9 cellular contexts compared by ENCODE assay signal in genomic region chr19:17512574-17512939, GRCh38. TPM values are rescaled to one million over a fixed set of nuclear protein-coding genes. Genes with fewer than 3 reads are reported as not detected.
DNase-seq lines count a peak whose midpoint lies in the region; ATAC-seq and TF ChIP-seq lines count a peak whose summit lies in the region.
"Had no signal": no experiment of that assay in that cellular context is flagged by ENCODE, and none has a peak within 500 bp of the region (broad histone marks: within the 10 kb centered on the region; RNA-seq: fewer than 3 reads in every experiment).

No MANE protein-coding gene starts in this region.

- WGBS in heart left ventricle, 4 donors = 44 to 58% (median 53%) methylated on average over 9 of the region's 9 CpGs

- in situ Hi-C loops in astrocyte of the cerebellum (cut with HindIII; ENCODE audit: low sequenced_read_pairs) = no loop called here

- H3K27ac ChIP-seq in heart left ventricle = peak overlapping the region in 11 of 12 donors; percentile 98 to 100 (median 99)
- H3K27ac ChIP-seq in lower lobe of right lung = peak overlapping the region; percentile 99
- H3K27ac ChIP-seq in upper lobe of right lung = peak overlapping the region; percentile 97

- H3K27me3 ChIP-seq in heart left ventricle (no peaks in the 10 kb centered on the region), lower lobe of right lung (ENCODE audit: low read depth) (no peaks in the 10 kb centered on the region), upper lobe of right lung (no peaks in the 10 kb centered on the region)

- DNase-seq in heart left ventricle (no peak), left ventricle myocardium superior (no peak), astrocyte of the cerebellum (ENCODE audit: low read depth) (no peak), lower lobe of right lung (no peak), upper lobe of right lung (no peak), COLO829 (ENCODE audit: low spot score) (no peak), NCI-H187 (lab: John Stamatoyannopoulos, UW) (no peak)
- DNase-seq in stimulated activated CD4-positive, alpha-beta T cell treated with anti-CD3 and anti-CD28 coated beads, Interleukin-4, amount 100 ng/mL, for 24 hours = no peak

- TF ChIP-seq POLR2A in heart left ventricle (IDR thresholded peaks at IDR 0.05) = no peak

- H3K4me3 ChIP-seq in heart left ventricle (peak overlapping the region; percentile 69 to 100 (median 88)), astrocyte of the cerebellum (ENCODE audit: low read depth, low read length) (peak overlapping the region; percentile 79), lower lobe of right lung (peak overlapping the region; percentile 94), upper lobe of right lung (peak overlapping the region; percentile 77)

- peaks cover 0 to 19% (median 12%) of the 10 kb centered on the region in 9 donors for H3K36me3 ChIP-seq in heart left ventricle
- peaks cover 16% of the 10 kb centered on the region for H3K36me3 ChIP-seq in lower lobe of right lung
- peaks cover 4% of the 10 kb centered on the region for H3K36me3 ChIP-seq in upper lobe of right lung

- H3K4me1 ChIP-seq in heart left ventricle (peaks cover 0 to 42% (median 21%) of the 10 kb centered on the region in 12 donors), lower lobe of right lung (peaks cover 42% of the 10 kb centered on the region), upper lobe of right lung (peaks cover 38% of the 10 kb centered on the region)

- intact Hi-C loops in heart left ventricle (cut with DNase I) = loop anchor here in 4 of 10 donors (1.0 to 10.0 kb wide), 4 partner anchors 42 to 52 kb away; partner anchors contain the start of genes COLGALT1 (in 2 of the 4) and SLC27A1 (in 1 of the 4)
- intact Hi-C loops in left ventricle myocardium superior (cut with micrococcal nuclease) = no loop called here
- intact Hi-C loops in lower lobe of right lung (cut with DNase I) = no loop called here
- intact Hi-C loops in upper lobe of right lung (cut with DNase I) = no loop called here

- no peak for TF ChIP-seq CTCF in heart left ventricle (IDR thresholded peaks at IDR 0.05)
- TF ChIP-seq CTCF in astrocyte of the cerebellum (IDR thresholded peaks at IDR 0.05; ENCODE audit: low read depth, low read length, missing control alignments) = no peak
- no peak for TF ChIP-seq CTCF in lower lobe of right lung (IDR thresholded peaks at IDR 0.05)
- no peak for TF ChIP-seq CTCF in upper lobe of right lung (IDR thresholded peaks at IDR 0.05)

- ATAC-seq in heart left ventricle = no peak
- no peak for ATAC-seq in left ventricle myocardium superior
- no peak for ATAC-seq in lower lobe of right lung
- ATAC-seq in upper lobe of right lung = no peak

- H3K9me3 ChIP-seq in heart left ventricle = peaks cover 0 to 6% (median 4%) of the 10 kb centered on the region in 12 donors
- H3K9me3 ChIP-seq in lower lobe of right lung = peaks cover 2% of the 10 kb centered on the region
- peaks cover 3% of the 10 kb centered on the region for H3K9me3 ChIP-seq in upper lobe of right lung

RNA-seq across cellular contexts. Expression of gene PGLS, which starts 1.1 kb away (rescaled TPM):
- total RNA-seq in heart left ventricle (10 to 100 TPM; 15.5 to 57.1 (median 27.0) TPM), left ventricle myocardium superior (19.7 TPM), lower lobe of right lung (89.4 TPM), upper lobe of right lung (78.0 TPM)
- 10 to 100 TPM; 28.8 to 45.9 TPM for polyA plus RNA-seq in heart left ventricle

RNA-seq across cellular contexts. Expression of gene SLC27A1, which starts 42.2 kb away (rescaled TPM):
- 10 to 100 TPM; 32.6 to 70.3 (median 52.7) TPM for total RNA-seq in heart left ventricle
- 10 to 100 TPM; 22.1 to 47.6 TPM for polyA plus RNA-seq in heart left ventricle
- 68.9 TPM for total RNA-seq in left ventricle myocardium superior
- total RNA-seq in lower lobe of right lung = 27.0 TPM
- 27.8 TPM for total RNA-seq in upper lobe of right lung

RNA-seq across cellular contexts. Expression of gene COLGALT1, which starts 42.9 kb away (rescaled TPM):
- 100 to 1,000 TPM in 1 of 9 donors, 10 to 100 TPM in 8; 23.7 to 117 (median 32.6) TPM for total RNA-seq in heart left ventricle
- 10 to 100 TPM; 16.1 to 49.8 TPM for polyA plus RNA-seq in heart left ventricle
- total RNA-seq in left ventricle myocardium superior = 33.0 TPM
- 142 TPM for total RNA-seq in lower lobe of right lung
- 104 TPM for total RNA-seq in upper lobe of right lung

RNA-seq across cellular contexts. Expression of gene NXNL1, which starts 51.8 kb away (rescaled TPM):
- total RNA-seq in heart left ventricle = 1 to 10 TPM in 1 of 9 donors, under 1 TPM in 3, not detected in 5; 0.32 to 1.1 (median 0.57) TPM
- polyA plus RNA-seq in heart left ventricle = under 1 TPM in 1 of 2 donors, not detected in 1; 0.69 TPM
- total RNA-seq in left ventricle myocardium superior = not detected
- total RNA-seq in lower lobe of right lung = not detected
- not detected for total RNA-seq in upper lobe of right lung
- total RNA-seq: SK-MEL-5 had no signal
